In genomic region chr16:56265184-56265583, GRCh38 we compare ENCODE assay signal across 18 cellular contexts.
A peak's percentile ranks its signal among the peaks of the same experiment; 100 is the strongest.
DNase-seq lines count a peak whose midpoint lies in the region; ATAC-seq and TF ChIP-seq lines count a peak whose summit lies in the region.
"Had no signal": no experiment of that assay in that cellular context is flagged by ENCODE, and none has a peak within 500 bp of the region (broad histone marks: within the 10 kb centered on the region; RNA-seq: fewer than 3 reads in every experiment).

No MANE protein-coding gene starts in this region.

- no peaks in the 10 kb centered on the region for H3K36me3 Mint-ChIP-seq in T-helper 17 cell (ENCODE audit: low read depth)
- H3K36me3 Mint-ChIP-seq in glutamatergic neuron (ENCODE audit: unreplicated experiment) = no peaks in the 10 kb centered on the region

- H3K27me3 Mint-ChIP-seq in T-helper 17 cell (no peaks in the 10 kb centered on the region), glutamatergic neuron (ENCODE audit: unreplicated experiment) (peaks cover 15% of the 10 kb centered on the region)

- no peak overlapping the region for H3K4me3 ChIP-seq in BLaER1 treated with 17β-estradiol and CSF1 and Interleukin-3, amounts not matched to agents 10 nM and 100 nM
- H3K4me3 ChIP-seq in rectal smooth muscle tissue (ENCODE audit: low read length) = no peak overlapping the region
- H3K4me3 ChIP-seq: PC-9 had no signal

- DNase-seq in T-helper 17 cell (no peak), glutamatergic neuron (no peak), dermis blood vessel endothelial cell (no peak), iPS-NIHi7 (ENCODE audit: extremely low spot score) (no peak)
- no peak for DNase-seq in effector CD8-positive, alpha-beta T cell (lab: John Stamatoyannopoulos, UW)
- DNase-seq: ACHN, DMS 273 treated with DMSO at 0.1 percent for 48 hours, Karpas-422, MM.1S, NCI-H1105 treated with DMSO at 0.1 percent for 48 hours, NCI-H187, NCI-H774, PC-9 had no signal

- TF ChIP-seq CTCF in glutamatergic neuron (IDR thresholded peaks at IDR 0.05; ENCODE audit: partially characterized antibody, unreplicated experiment) = no peak

- peak overlapping the region in 8 of 11 experiments; percentile 4 to 80 (median 35); a peak in 9 of 22 replicates for H3K4me2 ChIP-seq in BLaER1 treated with 17β-estradiol and CSF1 and Interleukin-3, amounts not matched to agents 10 nM and 100 nM
- H3K4me2 ChIP-seq: PC-9 had no signal

- ATAC-seq in T-helper 17 cell = no peak
- ATAC-seq in GM19023 (IDR thresholded peaks at IDR 0.05; ENCODE audit: unreplicated experiment) = no peak
- ATAC-seq: Right ventricle myocardium inferior had no signal

- peaks cover 12 to 81% (median 61%) of the 10 kb centered on the region in 10 experiments; a peak in 18 of 20 replicates for H3K4me1 ChIP-seq in BLaER1 treated with 17β-estradiol and CSF1 and Interleukin-3, amounts not matched to agents 10 nM and 100 nM
- peaks cover 39% of the 10 kb centered on the region for H3K4me1 ChIP-seq in rectal smooth muscle tissue (ENCODE audit: control insufficient read depth, insufficient read depth, low read length)

- no peak overlapping the region for H3K27ac ChIP-seq in BLaER1 treated with 17β-estradiol and CSF1 and Interleukin-3, amounts not matched to agents 10 nM and 100 nM
- H3K27ac ChIP-seq in rectal smooth muscle tissue (ENCODE audit: low read depth, low read length) = peak overlapping the region; percentile 99
- H3K27ac ChIP-seq: PC-9 had no signal

- no peaks in the 10 kb centered on the region for H3K36me3 ChIP-seq in BLaER1 treated with 17β-estradiol and CSF1 and Interleukin-3, amounts not matched to agents 10 nM and 100 nM
- H3K36me3 ChIP-seq in rectal smooth muscle tissue (ENCODE audit: control insufficient read depth, insufficient read depth, low read length) = no peaks in the 10 kb centered on the region

- H3K4me1 Mint-ChIP-seq in T-helper 17 cell (peaks cover 44% of the 10 kb centered on the region), glutamatergic neuron (ENCODE audit: low read depth, unreplicated experiment) (peaks cover 69% of the 10 kb centered on the region)

- H3K4me3 Mint-ChIP-seq in T-helper 17 cell = no peak overlapping the region
- H3K4me3 Mint-ChIP-seq in glutamatergic neuron (ENCODE audit: unreplicated experiment) = no peak overlapping the region
- H3K4me3 Mint-ChIP-seq: B cell had no signal

- H4K20me1 ChIP-seq in BLaER1 treated with 17β-estradiol and CSF1 and Interleukin-3, amounts not matched to agents 10 nM and 100 nM = no peaks in the 10 kb centered on the region

- peaks cover 18% of the 10 kb centered on the region for H3K9me3 Mint-ChIP-seq in glutamatergic neuron (ENCODE audit: unreplicated experiment)

- H3K27me3 ChIP-seq in BLaER1 treated with 17β-estradiol and CSF1 and Interleukin-3, amounts not matched to agents 10 nM and 100 nM = no peaks in the 10 kb centered on the region
- H3K27me3 ChIP-seq in rectal smooth muscle tissue (ENCODE audit: control insufficient read depth, insufficient read depth, low read length) = no peaks in the 10 kb centered on the region

- H3K27ac Mint-ChIP-seq in T-helper 17 cell (peak overlapping the region; percentile 78), glutamatergic neuron (ENCODE audit: unreplicated experiment) (peak overlapping the region; percentile 57)
- H3K27ac Mint-ChIP-seq: B cell had no signal

- no peaks in the 10 kb centered on the region for H3K9me3 ChIP-seq in BLaER1 treated with 17β-estradiol and CSF1 and Interleukin-3, amounts not matched to agents 10 nM and 100 nM (replicated peaks in 1 of 11)
- no peaks in the 10 kb centered on the region for H3K9me3 ChIP-seq in T-helper 17 cell (ENCODE audit: control insufficient read depth, low read length, poor library complexity, severe bottlenecking)

- H3K9ac ChIP-seq in BLaER1 treated with 17β-estradiol and CSF1 and Interleukin-3, amounts not matched to agents 10 nM and 100 nM = no peak overlapping the region
- no peak overlapping the region for H3K9ac ChIP-seq in rectal smooth muscle tissue (ENCODE audit: low read length)
